13 cellular contexts compared by ENCODE assay signal in genomic region chr10:72283131-72283530, GRCh38. TPM values are rescaled to one million over a fixed set of nuclear protein-coding genes. Genes with fewer than 3 reads are reported as not detected.
DNase-seq lines count a peak whose midpoint lies in the region; ATAC-seq lines count a peak whose summit lies in the region.
"Had no signal": no experiment of that assay in that cellular context is flagged by ENCODE, and none has a peak within 500 bp of the region (broad histone marks: within the 10 kb centered on the region; RNA-seq: fewer than 3 reads in every experiment).

No MANE protein-coding gene starts in this region.

- H3K36me3 Mint-ChIP-seq in activated CD4-positive, alpha-beta T cell treated with anti-CD3 and anti-CD28 coated beads for 36 hours (ENCODE audit: low read depth) = no peaks in the 10 kb centered on the region
- H3K36me3 Mint-ChIP-seq in IgD-negative memory B cell (no peaks in the 10 kb centered on the region), T-cell (no peaks in the 10 kb centered on the region)

- intact Hi-C loops in activated CD4-positive, alpha-beta T cell treated with anti-CD3 and anti-CD28 coated beads for 36 hours (cut with DNase I, micrococcal nuclease) = no loop called here

- H3K27ac Mint-ChIP-seq in activated CD4-positive, alpha-beta T cell treated with anti-CD3 and anti-CD28 coated beads for 36 hours = peak overlapping the region; percentile 1
- peak overlapping the region in 2 of 3 donors; percentile 43 to 59 for H3K27ac Mint-ChIP-seq in IgD-negative memory B cell
- peak overlapping the region; percentile 53 to 62 for H3K27ac Mint-ChIP-seq in T-cell
- H3K27ac Mint-ChIP-seq: CD4-positive, alpha-beta T cell; H9 had no signal

- CTCF ChIA-PET in activated CD4-positive, alpha-beta T cell treated with anti-CD3 and anti-CD28 coated beads for 36 hours (lab: Charles Lee) = interaction anchor here (0.6 to 6.8 kb wide), 7 partner anchors 8 to 70 kb away, joined by 3 to 27 read pairs (median 4); no protein-coding TSS in a partner anchor
- CTCF ChIA-PET in T-cell (lab: Charles Lee) = interaction anchor here in 1 of 2 donors (2.0 kb wide), 1 partner anchor 14 kb away, joined by 11 read pairs; no protein-coding TSS in a partner anchor

- peaks cover 39% of the 10 kb centered on the region for H3K4me1 Mint-ChIP-seq in activated CD4-positive, alpha-beta T cell treated with anti-CD3 and anti-CD28 coated beads for 36 hours
- H3K4me1 Mint-ChIP-seq in IgD-negative memory B cell (peaks cover 13 to 27% (median 21%) of the 10 kb centered on the region in 3 donors), T-cell (peaks cover 37 to 47% (median 45%) of the 10 kb centered on the region in 3 donors)

- no peak overlapping the region for H3K4me3 Mint-ChIP-seq in activated CD4-positive, alpha-beta T cell treated with anti-CD3 and anti-CD28 coated beads for 36 hours
- peak overlapping the region in 1 of 4 donors; percentile 74 for H3K4me3 Mint-ChIP-seq in IgD-negative memory B cell
- no peak overlapping the region for H3K4me3 Mint-ChIP-seq in T-cell
- H3K4me3 Mint-ChIP-seq: CD4-positive, alpha-beta T cell; H9 had no signal

- peaks cover 2% of the 10 kb centered on the region for H3K9me3 Mint-ChIP-seq in activated CD4-positive, alpha-beta T cell treated with anti-CD3 and anti-CD28 coated beads for 36 hours (ENCODE audit: low read depth)
- H3K9me3 Mint-ChIP-seq in IgD-negative memory B cell = peaks cover 0 to 2% (median 0%) of the 10 kb centered on the region in 3 donors
- no peaks in the 10 kb centered on the region for H3K9me3 Mint-ChIP-seq in T-cell
- H3K9me3 Mint-ChIP-seq: CD4-positive, alpha-beta T cell had no signal

- POLR2A ChIA-PET in activated CD4-positive, alpha-beta T cell treated with anti-CD3 and anti-CD28 coated beads for 36 hours (lab: Charles Lee) = interaction anchor here (0.6 to 1.4 kb wide), 6 partner anchors 8 to 203 kb away, joined by 3 to 8 read pairs (median 4); no protein-coding TSS in a partner anchor
- POLR2A ChIA-PET in T-cell (lab: Charles Lee) = interaction anchor here in 1 of 2 donors (0.6 to 0.7 kb wide), 2 partner anchors 11 to 22 kb away, joined by 3 read pairs; no protein-coding TSS in a partner anchor

- DNase-seq in activated CD4-positive, alpha-beta T cell treated with anti-CD3 and anti-CD28 coated beads for 36 hours = no peak
- DNase-seq in activated CD4-positive, alpha-beta T cell treated with anti-CD3 and anti-CD28 coated beads for 48 hours = no peak
- DNase-seq in T-cell = no peak
- DNase-seq in activated effector memory CD4-positive, alpha-beta T cell treated with anti-CD3 and anti-CD28 coated beads, Interleukin-2, amount 50 U/mL, for 16 hours = no peak
- no peak for DNase-seq in KG1 (lab: John Stamatoyannopoulos, UW)
- DNase-seq in C1 segment of cervical spinal cord (lab: John Stamatoyannopoulos, UW) = no peak
- DNase-seq: Caco-2; CD4-positive, alpha-beta T cell; GOT3; H9 had no signal

- no peak for ATAC-seq in activated CD4-positive, alpha-beta T cell treated with anti-CD3 and anti-CD28 coated beads for 36 hours
- no peak for ATAC-seq in T-cell (replicated peaks in 1 of 4)
- ATAC-seq: A549, HepG2 had no signal

- H3K27me3 Mint-ChIP-seq in activated CD4-positive, alpha-beta T cell treated with anti-CD3 and anti-CD28 coated beads for 36 hours = no peaks in the 10 kb centered on the region
- H3K27me3 Mint-ChIP-seq in IgD-negative memory B cell = no peaks in the 10 kb centered on the region
- no peaks in the 10 kb centered on the region for H3K27me3 Mint-ChIP-seq in T-cell
- H3K27me3 Mint-ChIP-seq: CD4-positive, alpha-beta T cell had no signal

RNA-seq across cellular contexts. Expression of gene DDIT4, which starts 9.4 kb away (rescaled TPM):
- total RNA-seq in activated CD4-positive, alpha-beta T cell treated with anti-CD3 and anti-CD28 coated beads for 36 hours = 1,000 to 10,000 TPM in 1 of 2 experiments, 100 to 1,000 TPM in 1; 750 to 1,039 TPM
- polyA plus RNA-seq in IgD-negative memory B cell = 79.9 TPM
- 100 to 1,000 TPM in 2 of 5 donors, 10 to 100 TPM in 3; 39.9 to 326 (median 52.1) TPM for total RNA-seq in T-cell

Comparison
In these comparisons a context has a peak if more than half of its experiments do, and no peak if none do; other contexts are left out.
1. H3K27ac Mint-ChIP-seq: peak in every context shown above with its lines; median percentile 58 in T-cell; 51 in IgD-negative memory B cell; 1 in activated CD4-positive, alpha-beta T cell treated with anti-CD3 and anti-CD28 coated beads for 36 hours.